ENCODE assay signal across 41 cellular contexts in the genomic region with DNA sequence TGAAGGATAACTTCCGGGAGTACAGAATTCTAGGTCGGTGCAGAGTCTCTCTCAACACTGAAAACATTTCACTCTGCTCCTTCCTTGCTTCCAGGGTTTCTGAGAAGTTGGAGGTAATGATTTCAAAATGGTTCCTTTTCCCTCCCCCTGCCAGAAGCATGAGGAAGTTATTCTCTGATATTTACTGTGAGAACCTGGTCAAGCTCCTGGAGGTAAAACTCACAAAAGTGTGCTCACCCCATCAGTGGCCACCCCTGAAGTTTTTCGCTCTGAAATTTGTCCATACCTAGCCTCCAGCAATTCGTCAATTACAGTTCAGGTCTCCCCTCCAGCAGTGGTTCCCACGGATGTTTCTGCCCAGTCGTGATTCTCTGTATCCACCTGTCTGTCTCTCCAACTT. TPM values are rescaled to one million over a fixed set of nuclear protein-coding genes. Genes with fewer than 3 reads are reported as not detected.
"Had no signal": no experiment of that assay in that cellular context is flagged by ENCODE, and none has a peak within 500 bp of the region (broad histone marks: within the 10 kb centered on the region; RNA-seq: fewer than 3 reads in every experiment).

No MANE protein-coding gene starts in this region.

- DNase-seq: activated CD4-positive, alpha-beta memory T cell treated with anti-CD3 and anti-CD28 coated beads for 36 hours; activated CD4-positive, alpha-beta T cell treated with anti-CD3 and anti-CD28 coated beads for 36 hours; activated CD4-positive, alpha-beta T cell treated with anti-CD3 and anti-CD28 coated beads, Interleukin-2, amount 10 ng/mL, durations not matched to agents 24 days and 14 days; activated CD4-positive, CD25-positive, alpha-beta regulatory T cell; activated CD4-positive, CD25-positive, alpha-beta regulatory T cell treated with anti-CD3 and anti-CD28 coated beads, Interleukin-2, amount 50 U/mL, for 72 hours; activated CD8-positive, alpha-beta memory T cell treated with anti-CD3 and anti-CD28 coated beads, Interleukin-2, amount 10 ng/mL, durations not matched to agents 7 days and 5 days; activated CD8-positive, alpha-beta memory T cell treated with anti-CD3 and anti-CD28 coated beads, Interleukin-2, amount 50 U/mL, for 4 hours; activated CD8-positive, alpha-beta T cell treated with anti-CD3 and anti-CD28 coated beads, Interleukin-2, amount 10 ng/mL, durations not matched to agents 7 days and 5 days; activated effector memory CD4-positive, alpha-beta T cell treated with anti-CD3 and anti-CD28 coated beads, Interleukin-2, amount 50 U/mL, for 16 hours; activated naive CD4-positive, alpha-beta T cell treated with anti-CD3 and anti-CD28 coated beads for 36 hours; activated naive CD8-positive, alpha-beta T cell treated with anti-CD3 and anti-CD28 coated beads for 36 hours; activated naive CD8-positive, alpha-beta T cell treated with anti-CD3 and anti-CD28 coated beads, Interleukin-2, amount 50 U/mL, for 24 hours; activated T-cell treated with anti-CD3 and anti-CD28 coated beads, Interleukin-2, amount 50 U/mL, for 1 hour; activated T-cell treated with anti-CD3 and anti-CD28 coated beads, Interleukin-2, amount 50 U/mL, for 48 hours; adrenal gland; brain microvascular endothelial cell; dermis blood vessel endothelial cell; effector CD4-positive, alpha-beta T cell; effector memory CD8-positive, alpha-beta T cell; esophagus squamous epithelium; foreskin melanocyte; heart right ventricle; T-helper 1 cell; T-helper 2 cell had no signal

- H3K4me1 ChIP-seq: ascending aorta, esophagus squamous epithelium, gastroesophageal sphincter, heart right ventricle had no signal

- H3K36me3 Mint-ChIP-seq: activated CD4-positive, alpha-beta memory T cell treated with anti-CD3 and anti-CD28 coated beads for 36 hours; activated CD8-positive, alpha-beta memory T cell treated with anti-CD3 and anti-CD28 coated beads, Interleukin-2, amount 10 ng/mL, durations not matched to agents 7 days and 5 days; activated naive CD4-positive, alpha-beta T cell treated with anti-CD3 and anti-CD28 coated beads, Interleukin-2, amount 50 U/mL, for 24 hours; activated naive CD8-positive, alpha-beta T cell treated with anti-CD3 and anti-CD28 coated beads for 36 hours had no signal

- H3K4me3 ChIP-seq: adrenal gland, ascending aorta, coronary artery, esophagus squamous epithelium, gastroesophageal sphincter, heart right ventricle had no signal

- H3K36me3 ChIP-seq: adrenal gland, ascending aorta, brain microvascular endothelial cell, esophagus squamous epithelium, gastroesophageal sphincter, heart right ventricle had no signal

- ATAC-seq: activated CD4-positive, alpha-beta T cell treated with anti-CD3 and anti-CD28 coated beads for 36 hours; activated CD8-positive, alpha-beta memory T cell treated with anti-CD3 and anti-CD28 coated beads, Interleukin-2, amount 10 ng/mL, durations not matched to agents 7 days and 5 days; activated CD8-positive, alpha-beta T cell treated with anti-CD3 and anti-CD28 coated beads, Interleukin-2, amount 10 ng/mL, durations not matched to agents 7 days and 5 days; activated naive CD8-positive, alpha-beta T cell treated with anti-CD3 and anti-CD28 coated beads, Interleukin-2, amount 50 U/mL, for 24 hours; effector memory CD8-positive, alpha-beta T cell; gastroesophageal sphincter; heart right ventricle had no signal

- H3K27me3 Mint-ChIP-seq: activated CD4-positive, alpha-beta memory T cell treated with anti-CD3 and anti-CD28 coated beads for 36 hours; activated CD4-positive, alpha-beta T cell treated with anti-CD3 and anti-CD28 coated beads for 36 hours; activated CD8-positive, alpha-beta memory T cell treated with anti-CD3 and anti-CD28 coated beads, Interleukin-2, amount 10 ng/mL, durations not matched to agents 7 days and 5 days; activated naive CD4-positive, alpha-beta T cell treated with anti-CD3 and anti-CD28 coated beads, Interleukin-2, amount 50 U/mL, for 24 hours; activated naive CD8-positive, alpha-beta T cell treated with anti-CD3 and anti-CD28 coated beads for 36 hours; activated naive CD8-positive, alpha-beta T cell treated with anti-CD3 and anti-CD28 coated beads, Interleukin-2, amount 50 U/mL, for 24 hours; central memory CD8-positive, alpha-beta T cell; effector memory CD8-positive, alpha-beta T cell had no signal

- H3K4me3 Mint-ChIP-seq: activated CD4-positive, alpha-beta memory T cell treated with anti-CD3 and anti-CD28 coated beads for 36 hours; activated CD4-positive, alpha-beta T cell treated with anti-CD3 and anti-CD28 coated beads for 36 hours; activated CD4-positive, alpha-beta T cell treated with anti-CD3 and anti-CD28 coated beads, Interleukin-2, amount 10 ng/mL, durations not matched to agents 24 days and 14 days; activated CD8-positive, alpha-beta memory T cell treated with anti-CD3 and anti-CD28 coated beads, Interleukin-2, amount 10 ng/mL, durations not matched to agents 7 days and 5 days; activated CD8-positive, alpha-beta T cell treated with anti-CD3 and anti-CD28 coated beads, Interleukin-2, amount 10 ng/mL, durations not matched to agents 7 days and 5 days; activated naive CD4-positive, alpha-beta T cell treated with anti-CD3 and anti-CD28 coated beads for 36 hours; activated naive CD4-positive, alpha-beta T cell treated with anti-CD3 and anti-CD28 coated beads, Interleukin-2, amount 50 U/mL, for 24 hours; activated naive CD8-positive, alpha-beta T cell treated with anti-CD3 and anti-CD28 coated beads for 36 hours; activated naive CD8-positive, alpha-beta T cell treated with anti-CD3 and anti-CD28 coated beads, Interleukin-2, amount 50 U/mL, for 24 hours; activated T-helper 1 cell treated with anti-CD3 and anti-CD28 coated beads, Interleukin-12 subunit alpha, Interleukin-12 subunit beta, Interleukin-2, Interleukin-4 antibody, amounts not matched to agents 30 ng/mL and 10 ng/mL and 1 ng/mL, durations not matched to agents 14 hours and 24 hours and 36 hours; central memory CD8-positive, alpha-beta T cell; effector memory CD8-positive, alpha-beta T cell had no signal

- H3K4me1 Mint-ChIP-seq: activated naive CD8-positive, alpha-beta T cell treated with anti-CD3 and anti-CD28 coated beads, Interleukin-2, amount 50 U/mL, for 24 hours; central memory CD8-positive, alpha-beta T cell had no signal

- H3K27me3 ChIP-seq: adrenal gland, ascending aorta, brain microvascular endothelial cell, esophagus squamous epithelium, gastroesophageal sphincter had no signal

- H3K27ac Mint-ChIP-seq: activated CD4-positive, alpha-beta memory T cell treated with anti-CD3 and anti-CD28 coated beads for 36 hours; activated CD4-positive, alpha-beta T cell treated with anti-CD3 and anti-CD28 coated beads for 36 hours; activated CD4-positive, alpha-beta T cell treated with anti-CD3 and anti-CD28 coated beads, Interleukin-2, amount 10 ng/mL, durations not matched to agents 24 days and 14 days; activated CD8-positive, alpha-beta memory T cell treated with anti-CD3 and anti-CD28 coated beads, Interleukin-2, amount 10 ng/mL, durations not matched to agents 7 days and 5 days; activated CD8-positive, alpha-beta T cell treated with anti-CD3 and anti-CD28 coated beads, Interleukin-2, amount 10 ng/mL, durations not matched to agents 7 days and 5 days; activated naive CD4-positive, alpha-beta T cell treated with anti-CD3 and anti-CD28 coated beads for 36 hours; activated naive CD4-positive, alpha-beta T cell treated with anti-CD3 and anti-CD28 coated beads, Interleukin-2, amount 50 U/mL, for 24 hours; activated naive CD8-positive, alpha-beta T cell treated with anti-CD3 and anti-CD28 coated beads for 36 hours; activated naive CD8-positive, alpha-beta T cell treated with anti-CD3 and anti-CD28 coated beads, Interleukin-2, amount 50 U/mL, for 24 hours; activated T-helper 1 cell treated with anti-CD3 and anti-CD28 coated beads, Interleukin-12 subunit alpha, Interleukin-12 subunit beta, Interleukin-2, Interleukin-4 antibody, amounts not matched to agents 30 ng/mL and 10 ng/mL and 1 ng/mL, durations not matched to agents 14 hours and 24 hours and 36 hours; activated T-helper 2 cell treated with anti-CD3 and anti-CD28 coated beads, Interferon-gamma antibody, Interleukin-2, Interleukin-4, amounts not matched to agents 10 μg/mL and 5 μg/mL and 100 μg/mL, durations not matched to agents 14 hours and 24 hours and 36 hours; effector memory CD8-positive, alpha-beta T cell had no signal

- H3K27ac ChIP-seq: adrenal gland, ascending aorta, brain microvascular endothelial cell, coronary artery, epithelial cell of prostate, esophagus squamous epithelium, gastroesophageal sphincter, heart right ventricle had no signal

- H3K9me3 ChIP-seq: adrenal gland, ascending aorta, gastroesophageal sphincter, heart right ventricle had no signal

RNA-seq across cellular contexts. Expression of a gene that starts 30.3 kb away (rescaled TPM):
- total RNA-seq: activated CD4-positive, alpha-beta memory T cell treated with anti-CD3 and anti-CD28 coated beads for 36 hours; activated CD4-positive, alpha-beta T cell treated with anti-CD3 and anti-CD28 coated beads for 36 hours; activated CD4-positive, alpha-beta T cell treated with anti-CD3 and anti-CD28 coated beads, Interleukin-2, amount 10 ng/mL, durations not matched to agents 24 days and 14 days; activated CD8-positive, alpha-beta memory T cell treated with anti-CD3 and anti-CD28 coated beads for 36 hours; activated CD8-positive, alpha-beta memory T cell treated with anti-CD3 and anti-CD28 coated beads, Interleukin-2, amount 10 ng/mL, durations not matched to agents 7 days and 5 days; activated CD8-positive, alpha-beta T cell treated with anti-CD3 and anti-CD28 coated beads, Interleukin-2, amount 10 ng/mL, durations not matched to agents 7 days and 5 days; activated naive CD4-positive, alpha-beta T cell treated with anti-CD3 and anti-CD28 coated beads for 36 hours; activated naive CD8-positive, alpha-beta T cell treated with anti-CD3 and anti-CD28 coated beads for 36 hours; activated T-helper 1 cell treated with anti-CD3 and anti-CD28 coated beads, Interleukin-12 subunit alpha, Interleukin-12 subunit beta, Interleukin-2, Interleukin-4 antibody, amounts not matched to agents 30 ng/mL and 10 ng/mL and 1 ng/mL, durations not matched to agents 14 hours and 24 hours and 36 hours; activated T-helper 2 cell treated with anti-CD3 and anti-CD28 coated beads, Interferon-gamma antibody, Interleukin-2, Interleukin-4, amounts not matched to agents 10 μg/mL and 5 μg/mL and 100 μg/mL, durations not matched to agents 14 hours and 24 hours and 36 hours; adrenal gland; ascending aorta; bronchial epithelial cell; cardiac septum; cerebellum; dermis blood vessel endothelial cell; endothelial cell of umbilical vein; esophagus squamous epithelium; fibroblast of lung; fibroblast of villous mesenchyme; gastroesophageal sphincter; glomerular endothelial cell; heart right ventricle had no signal
- polyA plus RNA-seq: adrenal gland, endothelial cell of umbilical vein, esophagus, fibroblast of lung, heart right ventricle had no signal
